Comparison of ENCODE assay signal across 8 cellular contexts in the genomic region with DNA sequence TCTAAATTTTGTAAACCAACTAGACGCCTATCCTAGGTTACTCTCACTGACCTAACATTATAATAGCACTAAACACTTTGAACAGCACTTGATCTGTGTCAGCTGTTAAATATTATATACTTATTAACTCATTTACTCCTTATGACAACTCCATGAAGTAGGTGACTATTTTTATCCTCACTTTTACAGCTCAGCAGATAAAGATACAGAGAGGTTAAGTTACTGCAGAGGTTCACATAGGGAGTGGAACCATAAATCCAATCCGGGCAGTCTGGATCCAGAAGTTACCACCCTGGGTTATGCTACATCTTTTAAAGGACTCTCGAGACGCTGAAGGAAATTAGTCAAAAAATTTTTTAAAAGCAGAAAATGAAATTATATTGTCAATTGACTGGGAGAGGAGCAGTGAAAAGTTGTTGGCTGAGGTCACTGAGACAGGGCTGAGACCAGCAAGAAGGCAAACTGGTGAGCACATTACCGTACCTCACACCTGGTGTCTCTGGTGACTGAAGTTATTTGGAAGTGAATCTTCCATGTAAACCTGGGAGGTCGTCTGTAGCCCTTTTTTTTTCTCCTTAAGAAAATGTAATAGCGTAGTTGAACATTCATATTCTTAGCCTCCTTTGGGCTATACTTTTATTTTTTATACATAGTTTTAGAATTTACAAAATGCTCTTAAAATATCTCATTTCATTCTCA. TPM values are rescaled to one million over a fixed set of nuclear protein-coding genes. Genes with fewer than 3 reads are reported as not detected.
DNase-seq lines count a peak whose midpoint lies in the region; ATAC-seq and TF ChIP-seq lines count a peak whose summit lies in the region.

No MANE protein-coding gene starts in this region.

- DNase-seq in right atrium auricular region (ENCODE audit: low spot score): no peak
- DNase-seq in Right ventricle myocardium inferior (ENCODE audit: missing footprints): no peak
- DNase-seq in MCF 10A (ENCODE audit: unreplicated experiment): no peak
- DNase-seq in mesenchymal stem cell: no peak
- DNase-seq in vagina (ENCODE audit: extremely low spot score in 2 of 2): no peak
- DNase-seq in omental fat pad (ENCODE audit: low spot score): no peak
- no peak for DNase-seq in effector CD4-positive, alpha-beta T cell
- DNase-seq in AG20443 (ENCODE audit: low spot score): no peak

- BruUV-seq in MCF 10A (replicated peaks; lab: Mats Ljungman, UMichigan): TSS peak; percentile 60

- peak overlapping the region; percentile 95 for H3K9ac ChIP-seq in mesenchymal stem cell (ENCODE audit: low read length)

- H3K36me3 ChIP-seq in right atrium auricular region (no peaks in the 10 kb centered on the region), mesenchymal stem cell (ENCODE audit: control insufficient read depth in 1 of 2, insufficient read depth in 2 of 2, low read depth in 1 of 2, low read length in 2 of 2) (no peaks in the 10 kb centered on the region), vagina (no peaks in the 10 kb centered on the region)

- no peak overlapping the region for H2BK120ac ChIP-seq in mesenchymal stem cell (ENCODE audit: low read depth, low read length)

- no peak overlapping the region for H2BK12ac ChIP-seq in mesenchymal stem cell (ENCODE audit: low read length in 2 of 2)

- peak overlapping the region; percentile 94 for H3K4me2 ChIP-seq in mesenchymal stem cell (ENCODE audit: low read length, poor library complexity, severe bottlenecking)

- CTCF ChIA-PET in MCF 10A (lab: Yijun Ruan, JAX): interaction anchor here (0.6 to 2.3 kb wide), 6 partner anchors 9 to 353 kb away, joined by 3 to 6 read pairs (median 4); partner anchors contain the start of gene M6PR

- no peak for TF ChIP-seq POLR2A in vagina (IDR thresholded peaks at IDR 0.05)

- H4K8ac ChIP-seq in mesenchymal stem cell (ENCODE audit: low read length): no peak overlapping the region

- H3K23ac ChIP-seq in mesenchymal stem cell (ENCODE audit: low read length in 2 of 2): no peak overlapping the region

- no peak overlapping the region for H2BK5ac ChIP-seq in mesenchymal stem cell (ENCODE audit: low read depth, low read length, poor library complexity, severe bottlenecking)

- H3K9me3 Mint-ChIP-seq in MCF 10A (ENCODE audit: unreplicated experiment): no peaks in the 10 kb centered on the region

- no peak for ATAC-seq in Right ventricle myocardium inferior
- no peak for ATAC-seq in omental fat pad (ENCODE audit: low FRiP score)

- no peaks in the 10 kb centered on the region for H3K27me3 Mint-ChIP-seq in MCF 10A (ENCODE audit: insufficient read depth, unreplicated experiment)

- H2BK15ac ChIP-seq in mesenchymal stem cell (ENCODE audit: low read depth, poor library complexity, severe bottlenecking): no peak overlapping the region

- H3K36me3 Mint-ChIP-seq in MCF 10A (ENCODE audit: insufficient read depth, unreplicated experiment): no peaks in the 10 kb centered on the region

- H3K27ac Mint-ChIP-seq in MCF 10A (ENCODE audit: low read depth, unreplicated experiment): peak overlapping the region; percentile 46

- TF ChIP-seq CTCF in right atrium auricular region (IDR thresholded peaks at IDR 0.05) (no peak), MCF 10A (IDR thresholded peaks at IDR 0.05; ENCODE audit: unreplicated experiment) (no peak), vagina (IDR thresholded peaks at IDR 0.05) (no peak), omental fat pad (IDR thresholded peaks at IDR 0.05) (no peak)

- H3K9me3 ChIP-seq in right atrium auricular region: no peaks in the 10 kb centered on the region
- no peaks in the 10 kb centered on the region for H3K9me3 ChIP-seq in mesenchymal stem cell (ENCODE audit: control insufficient read depth, low read length)
- no peaks in the 10 kb centered on the region for H3K9me3 ChIP-seq in vagina

- no peak overlapping the region for H2AK5ac ChIP-seq in mesenchymal stem cell (ENCODE audit: low read length, severe bottlenecking)

- intact Hi-C loops in Right ventricle myocardium inferior (cut with DNase I) (no loop called here), MCF 10A (cut with micrococcal nuclease) (loop anchor here (5.0 kb wide), 1 partner anchor 251 kb away; the partner anchor contains the start of gene M6PR), vagina (cut with DNase I) (no loop called here)

- WGBS in mesenchymal stem cell: 51% methylated on average over 5 of the region's 7 CpGs

- H3K4ac ChIP-seq in mesenchymal stem cell (ENCODE audit: low read depth in 1 of 2, low read length in 2 of 2): no peak overlapping the region

- no peak overlapping the region for H2AFZ ChIP-seq in mesenchymal stem cell (ENCODE audit: low read depth, low read length)

- POLR2A ChIA-PET in MCF 10A (lab: Yijun Ruan, JAX): interaction anchor here (0.6 to 1.6 kb wide), 4 partner anchors 9 to 254 kb away, joined by 3 to 6 read pairs (median 5); partner anchors contain the start of genes M6PR and PHC1

- peaks cover 13% of the 10 kb centered on the region for H3K4me1 Mint-ChIP-seq in MCF 10A (ENCODE audit: insufficient read depth, unreplicated experiment)

- H3K4me3 ChIP-seq in right atrium auricular region (peak overlapping the region; percentile 73 to 99), mesenchymal stem cell (ENCODE audit: insufficient read depth in 1 of 2, low read depth in 1 of 2, low read length in 2 of 2) (peak overlapping the region in 1 of 2 experiments; percentile 83), vagina (peak overlapping the region; percentile 95 to 99)

- H3K18ac ChIP-seq in mesenchymal stem cell (ENCODE audit: low read depth in 1 of 2, low read length in 2 of 2): no peak overlapping the region

- no peak overlapping the region for H3K14ac ChIP-seq in mesenchymal stem cell (ENCODE audit: low read length in 2 of 2)

- peaks cover 2% of the 10 kb centered on the region for H3K79me1 ChIP-seq in mesenchymal stem cell (replicated peaks; ENCODE audit: low read length, poor library complexity, severe bottlenecking)

- H3K4me3 Mint-ChIP-seq in MCF 10A (ENCODE audit: unreplicated experiment): peak overlapping the region; percentile 93

- no peak overlapping the region for H4K91ac ChIP-seq in mesenchymal stem cell (ENCODE audit: low read length)

- H3K4me1 ChIP-seq in right atrium auricular region (peaks cover 0 to 37% of the 10 kb centered on the region in 2 donors), mesenchymal stem cell (ENCODE audit: control insufficient read depth, insufficient read depth, low read depth, low read length) (peaks cover 2% of the 10 kb centered on the region), vagina (peaks cover 33% of the 10 kb centered on the region)

- peak overlapping the region; percentile 94 to 96 for H3K27ac ChIP-seq in right atrium auricular region
- H3K27ac ChIP-seq in mesenchymal stem cell (ENCODE audit: low read length, poor library complexity, severe bottlenecking): no peak overlapping the region
- H3K27ac ChIP-seq in vagina: peak overlapping the region; percentile 98

- H3K27me3 ChIP-seq in right atrium auricular region (no peaks in the 10 kb centered on the region), mesenchymal stem cell (ENCODE audit: control insufficient read depth in 1 of 2, insufficient read depth in 1 of 2, low read length in 2 of 2) (no peaks in the 10 kb centered on the region), vagina (no peaks in the 10 kb centered on the region)

RNA-seq across cellular contexts. Expression of gene RIMKLB, which starts 1.2 kb away (rescaled TPM):
- 10 to 100 TPM in 1 of 2 donors, 1 to 10 TPM in 1; 9.7 to 10.7 TPM for total RNA-seq in right atrium auricular region
- total RNA-seq in Right ventricle myocardium inferior: 12.5 TPM
- total RNA-seq in MCF 10A (2022): 32.7 and 34.4 TPM in 2 replicates
- 18.9 TPM for polyA plus RNA-seq in mesenchymal stem cell (2013, experiment 1 of 2)
- polyA plus RNA-seq in mesenchymal stem cell (2013, experiment 2 of 2): 18.6 TPM
- 44.7 TPM for total RNA-seq in vagina
- 100 to 1,000 TPM in 1 of 4 donors, 10 to 100 TPM in 3; 53.9 to 202 (median 62.6) TPM for total RNA-seq in omental fat pad

RNA-seq across cellular contexts. Expression of gene MFAP5, which starts 33.9 kb away (rescaled TPM):
- total RNA-seq in right atrium auricular region (100 to 1,000 TPM in 1 of 2 donors, 10 to 100 TPM in 1; 22.1 to 104 TPM), Right ventricle myocardium inferior (56.0 TPM), MCF 10A (2022) (0.64 and 1.6 TPM in 2 replicates), vagina (159 TPM), omental fat pad (100 to 1,000 TPM in 2 of 4 donors, 10 to 100 TPM in 2; 34.5 to 793 (median 148) TPM)
- 0.12 TPM for polyA plus RNA-seq in mesenchymal stem cell (2013, experiment 1 of 2)
- not detected for polyA plus RNA-seq in mesenchymal stem cell (2013, experiment 2 of 2)
